Comparison of ENCODE assay signal across 1 cellular context in the genomic region with DNA sequence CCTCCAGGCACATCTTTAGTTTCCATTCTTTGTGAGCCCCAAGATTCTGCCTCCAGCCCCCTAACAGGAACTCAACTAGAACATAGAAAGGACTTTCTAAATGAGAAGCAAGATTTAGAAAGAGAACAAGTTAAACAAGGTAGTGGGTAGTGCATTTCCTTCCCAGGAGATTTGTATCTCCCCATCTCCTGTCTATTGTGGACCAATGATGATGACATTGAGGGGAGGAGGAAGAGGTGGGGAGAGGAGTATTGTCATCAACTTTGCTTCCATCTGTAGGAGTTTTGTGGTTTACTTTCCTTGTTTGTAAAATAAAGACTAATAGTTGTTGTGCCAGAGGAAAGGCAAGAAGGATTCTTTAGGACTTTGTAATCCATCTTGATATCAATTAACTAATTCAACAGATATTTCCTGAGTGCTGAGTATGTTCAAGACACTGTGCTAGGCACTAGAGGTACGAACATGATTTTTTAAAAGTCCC.
TF ChIP-seq lines count a peak whose summit lies in the region.

No MANE protein-coding gene starts in this region.

TF ChIP-seq in HEK293, 187 proteins besides CTCF, POLR2A, EP300 and RAD21:
- no peak for TF ChIP-seq ZNF292 (tag by site-specific recombination; IDR thresholded peaks at IDR 0.05; ENCODE audit: borderline replicate concordance, low read depth)
- TF ChIP-seq, protein P1, sequence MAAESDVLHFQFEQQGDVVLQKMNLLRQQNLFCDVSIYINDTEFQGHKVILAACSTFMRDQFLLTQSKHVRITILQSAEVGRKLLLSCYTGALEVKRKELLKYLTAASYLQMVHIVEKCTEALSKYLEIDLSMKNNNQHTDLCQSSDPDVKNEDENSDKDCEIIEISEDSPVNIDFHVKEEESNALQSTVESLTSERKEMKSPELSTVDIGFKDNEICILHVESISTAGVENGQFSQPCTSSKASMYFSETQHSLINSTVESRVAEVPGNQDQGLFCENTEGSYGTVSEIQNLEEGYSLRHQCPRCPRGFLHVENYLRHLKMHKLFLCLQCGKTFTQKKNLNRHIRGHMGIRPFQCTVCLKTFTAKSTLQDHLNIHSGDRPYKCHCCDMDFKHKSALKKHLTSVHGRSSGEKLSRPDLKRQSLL (tag by site-specific recombination; IDR thresholded peaks at IDR 0.05): no peak
- TF ChIP-seq EGR2 (tag by site-specific recombination; IDR thresholded peaks at IDR 0.05; ENCODE audit: low read depth): peak; percentile 31; the same call in 1 of the 2 replicates
- TF ChIP-seq GLIS2 (tag by site-specific recombination; IDR thresholded peaks at IDR 0.05): no peak
- no peak for TF ChIP-seq ZNF501 (tag by site-specific recombination; IDR thresholded peaks at IDR 0.05)
- TF ChIP-seq ZNF48 (tag by site-specific recombination; IDR thresholded peaks at IDR 0.05): no peak
- TF ChIP-seq ZNF211 (tag by site-specific recombination; IDR thresholded peaks at IDR 0.05; ENCODE audit: low read depth): no peak
- TF ChIP-seq ZNF473 (tag by site-specific recombination; IDR thresholded peaks at IDR 0.05): no peak
